1 cellular context compared by ENCODE assay signal in genomic region chr9:117377046-117377445, GRCh38.
TF ChIP-seq lines count a peak whose summit lies in the region.

No MANE protein-coding gene starts in this region.

TF ChIP-seq in H1, 55 proteins besides CTCF, POLR2A, EP300 and RAD21:
- TF ChIP-seq HDAC2 (IDR thresholded peaks at IDR 0.05; ENCODE audit: borderline replicate concordance in 1 of 2, low read depth in 2 of 2, low read length in 2 of 2) (no peak), RNF2 (IDR thresholded peaks at IDR 0.05; ENCODE audit: borderline replicate concordance, low read depth, low read length, missing control alignments, poor library complexity, severe bottlenecking) (no peak), SIRT6 (IDR thresholded peaks at IDR 0.05; ENCODE audit: low read length) (no peak), YY1 (IDR thresholded peaks at IDR 0.05; ENCODE audit: low read depth, low read length) (no peak), JUN (IDR thresholded peaks at IDR 0.05; ENCODE audit: low read depth, low read length) (no peak), USF2 (IDR thresholded peaks at IDR 0.05; ENCODE audit: low read length) (no peak)
